ENCODE assay signal across 8 cellular contexts in genomic region chr22:31348009-31348337, GRCh38. TPM values are rescaled to one million over a fixed set of nuclear protein-coding genes. Genes with fewer than 3 reads are reported as not detected.
DNase-seq lines count a peak whose midpoint lies in the region; ATAC-seq and TF ChIP-seq lines count a peak whose summit lies in the region.
"Not testable (repeated sequence)": the region's sequence is repeated elsewhere in the genome, so short reads cannot be mapped to it uniquely, and the experiment has no call there.

No MANE protein-coding gene starts in this region.

- not testable (repeated sequence) for H3K9me3 Mint-ChIP-seq in CD4-positive, alpha-beta T cell; activated CD4-positive, alpha-beta T cell treated with anti-CD3 and anti-CD28 coated beads for 36 hours (ENCODE audit: low read depth)

- peak overlapping the region; percentile 91 for H3K4me3 Mint-ChIP-seq in CD4-positive, alpha-beta T cell
- peak overlapping the region; percentile 90 for H3K4me3 Mint-ChIP-seq in activated CD4-positive, alpha-beta T cell treated with anti-CD3 and anti-CD28 coated beads for 36 hours

- H3K27me3 Mint-ChIP-seq in CD4-positive, alpha-beta T cell; activated CD4-positive, alpha-beta T cell treated with anti-CD3 and anti-CD28 coated beads for 36 hours: not testable (repeated sequence)

- ATAC-seq in CD4-positive, alpha-beta T cell (ENCODE audit: poor library complexity); activated CD4-positive, alpha-beta T cell treated with anti-CD3 and anti-CD28 coated beads for 36 hours; body of pancreas; right lobe of liver: not testable (repeated sequence)

- not testable (repeated sequence) for H3K79me2 ChIP-seq in parathyroid adenoma

- H3K9ac ChIP-seq in parathyroid adenoma, result not testable (repeated sequence)

- H3K27me3 ChIP-seq in CD4-positive, alpha-beta T cell (ENCODE audit: control insufficient read depth, insufficient read depth, low read length); body of pancreas; esophagus squamous epithelium; right lobe of liver; parathyroid adenoma (ENCODE audit: control insufficient read depth, insufficient read depth, low read length): not testable (repeated sequence)
- peaks cover 0 to 18% of the 10 kb centered on the region in 2 donors for H3K27me3 ChIP-seq in tibial artery

- H3K4me1 ChIP-seq in body of pancreas, result peaks cover 50% of the 10 kb centered on the region
- peaks cover 29 to 49% (median 37%) of the 10 kb centered on the region in 3 donors for H3K4me1 ChIP-seq in esophagus squamous epithelium
- peaks cover 0 to 27% (median 3%) of the 10 kb centered on the region in 4 donors for H3K4me1 ChIP-seq in right lobe of liver
- H3K4me1 ChIP-seq in parathyroid adenoma, result peaks cover 19% of the 10 kb centered on the region
- H3K4me1 ChIP-seq in tibial artery, result peaks cover 0 to 33% (median 31%) of the 10 kb centered on the region in 4 donors

- not testable (repeated sequence) for TF ChIP-seq CTCF in CD4-positive, alpha-beta T cell (IDR thresholded peaks at IDR 0.05); body of pancreas (IDR thresholded peaks at IDR 0.05); esophagus squamous epithelium (IDR thresholded peaks at IDR 0.05); right lobe of liver (IDR thresholded peaks at IDR 0.05); parathyroid adenoma (IDR thresholded peaks at IDR 0.05); tibial artery (IDR thresholded peaks at IDR 0.05)

- DNase-seq in CD4-positive, alpha-beta T cell; activated CD4-positive, alpha-beta T cell treated with anti-CD3 and anti-CD28 coated beads for 36 hours; body of pancreas; esophagus squamous epithelium (lab: John Stamatoyannopoulos, UW); right lobe of liver; tibial artery: not testable (repeated sequence)

- H3K4me3 ChIP-seq in body of pancreas, result not testable (repeated sequence)
- H3K4me3 ChIP-seq in esophagus squamous epithelium (peak overlapping the region in 3 of 4 donors; percentile 67 to 87 (median 77)), right lobe of liver (peak overlapping the region; percentile 58 to 69 (median 65)), parathyroid adenoma (ENCODE audit: low read depth, low read length) (peak overlapping the region; percentile 64), tibial artery (peak overlapping the region; percentile 75 to 87)

- peak overlapping the region; percentile 95 for H3K27ac Mint-ChIP-seq in CD4-positive, alpha-beta T cell
- peak overlapping the region; percentile 86 for H3K27ac Mint-ChIP-seq in activated CD4-positive, alpha-beta T cell treated with anti-CD3 and anti-CD28 coated beads for 36 hours

- POLR2A ChIA-PET in CD4-positive, alpha-beta T cell (lab: Charles Lee), result interaction anchor here (1.2 to 5.6 kb wide), 5 partner anchors 24 to 712 kb away, joined by 4 to 181 read pairs (median 16); partner anchors contain the start of genes DRG1, PIK3IP1 and SLC35E4
- POLR2A ChIA-PET in activated CD4-positive, alpha-beta T cell treated with anti-CD3 and anti-CD28 coated beads for 36 hours (lab: Charles Lee), result interaction anchor here (0.6 to 0.7 kb wide), 2 partner anchors 53 to 227 kb away, joined by 3 to 4 read pairs; no protein-coding TSS in a partner anchor

- CTCF ChIA-PET in CD4-positive, alpha-beta T cell (lab: Charles Lee), result not testable (repeated sequence)
- CTCF ChIA-PET in activated CD4-positive, alpha-beta T cell treated with anti-CD3 and anti-CD28 coated beads for 36 hours (lab: Charles Lee), result interaction anchor here (1.0 kb wide), 1 partner anchor 26 kb away, joined by 4 read pairs; no protein-coding TSS in a partner anchor

- H3K4me2 ChIP-seq in parathyroid adenoma (ENCODE audit: low read length), result peak overlapping the region; percentile 91

- TF ChIP-seq POLR2A in body of pancreas (IDR thresholded peaks at IDR 0.05); esophagus squamous epithelium (IDR thresholded peaks at IDR 0.05); right lobe of liver (IDR thresholded peaks at IDR 0.05): not testable (repeated sequence)

- H3K36me3 ChIP-seq in KOPT-K1 (ENCODE audit: insufficient read depth, low read length), result peaks cover 24% of the 10 kb centered on the region
- not testable (repeated sequence) for H3K36me3 ChIP-seq in body of pancreas (replicated peaks in 1 of 2; ENCODE audit: insufficient read depth in 1 of 2, low read depth in 2 of 2); esophagus squamous epithelium; right lobe of liver; parathyroid adenoma (ENCODE audit: control insufficient read depth, insufficient read depth, low read length); tibial artery

- peaks cover 28% of the 10 kb centered on the region for H3K36me3 Mint-ChIP-seq in CD4-positive, alpha-beta T cell (ENCODE audit: low read depth)
- peaks cover 20% of the 10 kb centered on the region for H3K36me3 Mint-ChIP-seq in activated CD4-positive, alpha-beta T cell treated with anti-CD3 and anti-CD28 coated beads for 36 hours (ENCODE audit: low read depth)

- WGBS in body of pancreas, 2 donors, result 69 to 77% methylated on average over 16 of the region's 16 CpGs
- 50 to 79% methylated on average over 5 to 15 of the region's 16 CpGs for WGBS in esophagus squamous epithelium, 2 donors
- WGBS in right lobe of liver (ENCODE audit: insufficient coverage, low coverage, low lambda C conversion rate, missing lambda C conversion rate), result 76% methylated on average over 5 of the region's 16 CpGs

- H3K27ac ChIP-seq in CD4-positive, alpha-beta T cell (ENCODE audit: low read depth, low read length), result not testable (repeated sequence)
- H3K27ac ChIP-seq in KOPT-K1 (ENCODE audit: low read depth, low read length, poor library complexity, severe bottlenecking), result peak overlapping the region; percentile 98
- H3K27ac ChIP-seq in body of pancreas, result peak overlapping the region; percentile 88 to 93 (median 92)
- peak overlapping the region; percentile 83 to 97 (median 90) for H3K27ac ChIP-seq in esophagus squamous epithelium
- H3K27ac ChIP-seq in right lobe of liver, result peak overlapping the region in 2 of 3 donors; percentile 77 to 80
- H3K27ac ChIP-seq in parathyroid adenoma, result peak overlapping the region; percentile 87
- peak overlapping the region; percentile 81 to 85 for H3K27ac ChIP-seq in tibial artery

- H2AFZ ChIP-seq in parathyroid adenoma, result peak overlapping the region; percentile 83

- intact Hi-C loops in CD4-positive, alpha-beta T cell (cut with DNase I, micrococcal nuclease), result loop anchor here in 1 of 2 experiments (5.0 kb wide), 6 partner anchors 139 to 1466 kb away; partner anchors contain the start of genes EIF4ENIF1, MTMR3, RNF185 and SELENOM
- intact Hi-C loops in activated CD4-positive, alpha-beta T cell treated with anti-CD3 and anti-CD28 coated beads for 36 hours (cut with DNase I, micrococcal nuclease), result loop anchor here (5.0 to 10.0 kb wide), 4 partner anchors 56 to 597 kb away; partner anchors contain the start of genes DEPDC5 (in 1 of the 2), PIK3IP1 (in 1 of the 2), PRR14L (in 1 of the 2) and YWHAH (in 1 of the 2)
- intact Hi-C loops in body of pancreas (cut with DNase I); esophagus squamous epithelium (cut with DNase I): not testable (repeated sequence)
- intact Hi-C loops in right lobe of liver (cut with DNase I), result loop anchor here in 1 of 2 donors (10.0 kb wide), 1 partner anchor 57 kb away; no protein-coding TSS in a partner anchor
- intact Hi-C loops in tibial artery (cut with DNase I; ENCODE audit: low total_unique reads), result loop anchor here (5.0 to 10.0 kb wide), 2 partner anchors 49 to 53 kb away; partner anchors contain the start of genes DRG1 and PIK3IP1

- peaks cover 32% of the 10 kb centered on the region for H3K4me1 Mint-ChIP-seq in CD4-positive, alpha-beta T cell (ENCODE audit: low read depth)
- H3K4me1 Mint-ChIP-seq in activated CD4-positive, alpha-beta T cell treated with anti-CD3 and anti-CD28 coated beads for 36 hours, result peaks cover 21% of the 10 kb centered on the region

- H3K9me3 ChIP-seq in CD4-positive, alpha-beta T cell (ENCODE audit: control insufficient read depth, low read length); KOPT-K1 (ENCODE audit: insufficient read depth, low read length, poor library complexity, severe bottlenecking); body of pancreas; esophagus squamous epithelium; right lobe of liver; parathyroid adenoma (ENCODE audit: control insufficient read depth, low read length); tibial artery: not testable (repeated sequence)

RNA-seq across cellular contexts. Expression of gene PATZ1, which starts 1.8 kb away (rescaled TPM):
- total RNA-seq in CD4-positive, alpha-beta T cell, result 10 to 100 TPM; 54.4 to 58.3 TPM
- total RNA-seq in activated CD4-positive, alpha-beta T cell treated with anti-CD3 and anti-CD28 coated beads for 36 hours, result 10 to 100 TPM; 22.9 to 23.9 TPM
- total RNA-seq in body of pancreas (10 to 100 TPM; 24.1 to 25.1 TPM), esophagus squamous epithelium (10 to 100 TPM in 2 of 4 donors, 1 to 10 TPM in 2; 2.2 to 13.0 (median 7.2) TPM), right lobe of liver (10 to 100 TPM in 4 of 6 experiments, 1 to 10 TPM in 2; 7.4 to 18.8 (median 11.5) TPM)

RNA-seq across cellular contexts. Expression of gene DRG1, which starts 51.4 kb away (rescaled TPM):
- 10 to 100 TPM; 57.3 to 72.8 TPM for total RNA-seq in CD4-positive, alpha-beta T cell
- total RNA-seq in activated CD4-positive, alpha-beta T cell treated with anti-CD3 and anti-CD28 coated beads for 36 hours, result 100 to 1,000 TPM; 104 to 106 TPM
- total RNA-seq in body of pancreas, result 10 to 100 TPM; 18.8 to 37.9 TPM
- 10 to 100 TPM; 26.5 to 67.3 (median 41.2) TPM for total RNA-seq in esophagus squamous epithelium
- total RNA-seq in right lobe of liver, result 10 to 100 TPM; 24.2 to 34.7 (median 26.5) TPM

RNA-seq across cellular contexts. Expression of gene PIK3IP1, which starts 55.7 kb away (rescaled TPM):
- total RNA-seq in CD4-positive, alpha-beta T cell, result 1,000 to 10,000 TPM; 1,063 to 1,072 TPM
- 10 to 100 TPM; 14.2 to 15.1 TPM for total RNA-seq in activated CD4-positive, alpha-beta T cell treated with anti-CD3 and anti-CD28 coated beads for 36 hours
- total RNA-seq in body of pancreas (10 to 100 TPM in 1 of 2 donors, 1 to 10 TPM in 1; 5.6 to 18.9 TPM), esophagus squamous epithelium (10 to 100 TPM in 3 of 4 donors, 1 to 10 TPM in 1; 7.0 to 53.0 (median 19.2) TPM), right lobe of liver (1 to 10 TPM; 1.3 to 6.6 (median 5.6) TPM)

Comparison
In these comparisons a context has a peak if more than half of its experiments do, and no peak if none do; other contexts are left out.
1. RNA of gene PIK3IP1, which starts 55.7 kb away (total RNA-seq): 1,063 to 1,072 TPM in CD4-positive, alpha-beta T cell; 7.0 to 53.0 TPM in esophagus squamous epithelium, 5.6 to 18.9 TPM in body of pancreas, 14.2 to 15.1 TPM in activated CD4-positive, alpha-beta T cell treated with anti-CD3 and anti-CD28 coated beads for 36 hours and 1.3 to 6.6 TPM in right lobe of liver; every median in the first group is over 10 times any median in the second.